Comparison of ENCODE assay signal across 9 cellular contexts in the genomic region with DNA sequence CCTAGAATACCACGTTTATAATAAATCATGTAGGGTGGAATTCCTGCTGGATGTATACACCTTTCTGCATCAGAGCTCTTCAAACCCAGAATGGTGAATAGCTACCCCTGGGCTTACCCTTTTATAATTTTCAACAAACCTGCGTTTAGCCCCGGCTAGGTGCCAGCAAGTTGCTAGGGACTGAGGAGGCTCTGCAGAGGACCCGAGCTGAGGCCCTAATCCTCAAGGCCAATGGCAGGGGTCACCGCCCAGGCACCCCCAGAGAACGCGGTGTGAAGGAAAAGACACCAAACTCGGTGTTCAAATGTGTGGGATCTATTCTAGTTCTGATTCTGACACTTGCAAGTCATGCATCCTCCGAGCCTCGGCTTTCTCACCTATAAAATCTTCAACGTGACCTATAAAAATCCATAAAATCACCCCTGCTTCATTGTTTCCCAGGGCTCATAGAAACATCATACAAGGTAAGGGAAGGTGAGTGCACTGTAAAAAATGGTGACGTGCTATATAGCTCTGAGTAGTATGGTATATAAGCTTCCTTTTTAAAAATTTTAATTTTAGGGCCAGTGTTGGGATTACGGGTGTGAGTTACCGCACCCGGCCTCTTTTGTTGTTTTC. TPM values are rescaled to one million over a fixed set of nuclear protein-coding genes. Genes with fewer than 3 reads are reported as not detected.
DNase-seq lines count a peak whose midpoint lies in the region; ATAC-seq and TF ChIP-seq lines count a peak whose summit lies in the region.
"Had no signal": no experiment of that assay in that cellular context is flagged by ENCODE, and none has a peak within 500 bp of the region (broad histone marks: within the 10 kb centered on the region; RNA-seq: fewer than 3 reads in every experiment).

No MANE protein-coding gene starts in this region.

- peaks cover 5% of the 10 kb centered on the region for H3K27me3 Mint-ChIP-seq in IgD-negative memory B cell

- no peak for DNase-seq in upper lobe of left lung
- DNase-seq in NCI-H2029 (lab: John Stamatoyannopoulos, UW) = no peak
- DNase-seq: NCI-H1105 treated with DMSO at 0.1 percent for 48 hours; stimulated activated CD4-positive, alpha-beta T cell treated with anti-CD3 and anti-CD28 coated beads, Interleukin-2, amount 100 ng/mL, for 48 hours had no signal

- H3K27ac Mint-ChIP-seq in IgD-negative memory B cell = peak overlapping the region in 2 of 3 donors; percentile 0 to 27

- H3K36me3 ChIP-seq in duodenal mucosa (ENCODE audit: control insufficient read depth in 1 of 2, insufficient read depth in 2 of 2, low read length in 2 of 2) = no peaks in the 10 kb centered on the region
- H3K36me3 ChIP-seq in mucosa of rectum (ENCODE audit: control insufficient read depth in 2 of 2, insufficient read depth in 2 of 2, low read length in 2 of 2) = no peaks in the 10 kb centered on the region
- H3K36me3 ChIP-seq in upper lobe of left lung = no peaks in the 10 kb centered on the region

- no peaks in the 10 kb centered on the region for H3K9me3 ChIP-seq in duodenal mucosa (ENCODE audit: control insufficient read depth in 1 of 2, low read length in 2 of 2)
- no peaks in the 10 kb centered on the region for H3K9me3 ChIP-seq in mucosa of rectum (ENCODE audit: control insufficient read depth in 2 of 2, low read length in 2 of 2)
- no peaks in the 10 kb centered on the region for H3K9me3 ChIP-seq in upper lobe of left lung

- H3K9ac ChIP-seq in duodenal mucosa (ENCODE audit: low read depth in 1 of 2, low read length in 2 of 2) (peak overlapping the region; percentile 80 to 100), mucosa of rectum (ENCODE audit: low read depth in 1 of 2, low read length in 2 of 2) (peak overlapping the region; percentile 70 to 84)

- H3K27ac ChIP-seq in duodenal mucosa (ENCODE audit: low read depth, low read length) (peak overlapping the region; percentile 92), mucosa of rectum (ENCODE audit: low read depth in 2 of 2, low read length in 2 of 2) (peak overlapping the region; percentile 96 to 98), upper lobe of left lung (peak overlapping the region; percentile 92 to 100 (median 98))

- no peak for TF ChIP-seq POLR2A in upper lobe of left lung (IDR thresholded peaks at IDR 0.05)

- peak overlapping the region in 1 of 4 donors; percentile 78 for H3K4me3 Mint-ChIP-seq in IgD-negative memory B cell

- 77 to 85% methylated on average over 14 to 15 of the region's 15 CpGs for WGBS in upper lobe of left lung, 2 donors

- ATAC-seq in upper lobe of left lung (ENCODE audit: low FRiP score in 2 of 2) (no peak), GM18873 (IDR thresholded peaks at IDR 0.05; ENCODE audit: low FRiP score, unreplicated experiment) (no peak), HG03159 (IDR thresholded peaks at IDR 0.05; ENCODE audit: unreplicated experiment) (no peak)

- TF ChIP-seq EP300 in upper lobe of left lung (IDR thresholded peaks at IDR 0.05) = no peak

- TF ChIP-seq CTCF in upper lobe of left lung (IDR thresholded peaks at IDR 0.05) = no peak

- H3K4me1 ChIP-seq in duodenal mucosa (ENCODE audit: control insufficient read depth in 1 of 2, insufficient read depth in 2 of 2, low read length in 2 of 2) (peaks cover 30 to 32% of the 10 kb centered on the region in 2 donors), mucosa of rectum (ENCODE audit: control insufficient read depth in 2 of 2, insufficient read depth in 2 of 2, low read length in 2 of 2) (peaks cover 26 to 43% of the 10 kb centered on the region in 2 donors), upper lobe of left lung (peaks cover 26 to 44% (median 30%) of the 10 kb centered on the region in 4 donors)

- peaks cover 8 to 21% (median 21%) of the 10 kb centered on the region in 3 donors for H3K4me1 Mint-ChIP-seq in IgD-negative memory B cell

- H3K4me3 ChIP-seq in duodenal mucosa (ENCODE audit: low read depth in 1 of 2, low read length in 2 of 2) (peak overlapping the region; percentile 48 to 75), mucosa of rectum (ENCODE audit: low read length in 2 of 2) (peak overlapping the region; percentile 60 to 62), upper lobe of left lung (peak overlapping the region in 3 of 4 donors; percentile 22 to 45 (median 37))

- no peaks in the 10 kb centered on the region for H3K9me3 Mint-ChIP-seq in IgD-negative memory B cell

- H3K27me3 ChIP-seq in duodenal mucosa (ENCODE audit: control insufficient read depth in 1 of 2, insufficient read depth in 2 of 2, low read length in 2 of 2) = no peaks in the 10 kb centered on the region
- no peaks in the 10 kb centered on the region for H3K27me3 ChIP-seq in mucosa of rectum (ENCODE audit: control insufficient read depth in 2 of 2, insufficient read depth in 2 of 2, low read length in 2 of 2)
- H3K27me3 ChIP-seq in upper lobe of left lung = no peaks in the 10 kb centered on the region

- no peaks in the 10 kb centered on the region for H3K36me3 Mint-ChIP-seq in IgD-negative memory B cell

RNA-seq across cellular contexts. Expression of gene ANXA11, which starts 2.5 kb away (rescaled TPM):
- 243 TPM for polyA plus RNA-seq in IgD-negative memory B cell
- total RNA-seq in upper lobe of left lung = 100 to 1,000 TPM; 108 to 327 (median 194) TPM
